In the genomic region with DNA sequence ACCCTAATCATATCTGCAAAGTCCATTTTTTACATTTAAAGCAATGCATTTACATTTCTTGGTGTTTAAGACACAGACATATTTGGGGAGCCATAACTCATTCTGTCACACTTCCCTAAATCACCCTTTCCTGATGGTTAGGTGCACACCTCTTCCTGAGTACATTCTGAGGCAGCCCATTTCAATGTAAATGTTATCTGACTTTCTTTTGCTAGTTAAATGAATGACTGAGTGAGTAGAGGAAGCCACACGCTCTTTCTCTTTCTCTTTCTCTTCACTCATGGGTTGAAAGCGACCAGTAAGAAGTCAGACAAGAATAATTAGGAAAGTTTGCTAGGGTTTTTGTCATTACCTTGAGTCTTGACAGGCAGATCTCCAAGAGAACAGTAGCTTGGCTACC, we compare ENCODE assay signal across 10 cellular contexts.
DNase-seq lines count a peak whose midpoint lies in the region; ATAC-seq, FAIRE-seq and TF ChIP-seq lines count a peak whose summit lies in the region.
"Had no signal": no experiment of that assay in that cellular context is flagged by ENCODE, and none has a peak within 500 bp of the region (broad histone marks: within the 10 kb centered on the region; RNA-seq: fewer than 3 reads in every experiment).

No MANE protein-coding gene starts in this region.

- H3K4me1 Mint-ChIP-seq in activated T-helper 17 cell treated with anti-CD3 and anti-CD28 coated beads, Interleukin-2, amount 50 U/mL, for 72 hours = peaks cover 16% of the 10 kb centered on the region

- no peaks in the 10 kb centered on the region for H3K4me1 ChIP-seq in kidney (ENCODE audit: control insufficient read depth in 1 of 2, insufficient read depth in 1 of 2, low read depth in 1 of 2, low read length in 2 of 2)

- H3K27me3 Mint-ChIP-seq in activated T-helper 17 cell treated with anti-CD3 and anti-CD28 coated beads, Interleukin-2, amount 50 U/mL, for 72 hours = no peaks in the 10 kb centered on the region

- no peak for FAIRE-seq in kidney (lab: Jason Lieb, UNC)

- no peaks in the 10 kb centered on the region for H3K36me3 ChIP-seq in kidney (ENCODE audit: control insufficient read depth in 1 of 2, insufficient read depth in 2 of 2, low read length in 2 of 2)

- H3K4me3 ChIP-seq in kidney (ENCODE audit: low read length in 2 of 2) = no peak overlapping the region

- H3K9ac ChIP-seq in kidney (ENCODE audit: low read length in 2 of 2) = no peak overlapping the region

- DNase-seq in NCI-H1694 (lab: John Stamatoyannopoulos, UW) (no peak), MV-4-11 (lab: John Stamatoyannopoulos, UW) (no peak), kidney (no peak)
- no peak for DNase-seq in stimulated activated CD4-positive, alpha-beta T cell treated with anti-CD3 and anti-CD28 coated beads, Interleukin-1b, Interleukin-23, amount 100 ng/mL, for 48 hours
- DNase-seq: NCI-H69; stimulated activated naive CD4-positive, alpha-beta T cell had no signal

- no peak overlapping the region for H3K27ac Mint-ChIP-seq in activated T-helper 17 cell treated with anti-CD3 and anti-CD28 coated beads, Interleukin-2, amount 50 U/mL, for 72 hours

- H3K27ac ChIP-seq in kidney (ENCODE audit: low read depth in 2 of 2, low read length in 2 of 2) = no peak overlapping the region

- intact Hi-C loops in kidney (cut with DNase I) = no loop called here

- ATAC-seq in GM18519 (IDR thresholded peaks at IDR 0.05; ENCODE audit: low FRiP score, unreplicated experiment) = peak; percentile 90
- ATAC-seq in GM21367 (IDR thresholded peaks at IDR 0.05; ENCODE audit: unreplicated experiment) = peak; percentile 98
- peak; percentile 90 for ATAC-seq in HG03066 (IDR thresholded peaks at IDR 0.05; ENCODE audit: low read depth, unreplicated experiment)
- peak; percentile 80 for ATAC-seq in activated T-helper 17 cell treated with anti-CD3 and anti-CD28 coated beads, Interleukin-2, amount 50 U/mL, for 72 hours (replicated peaks)

- peak overlapping the region; percentile 18 for H3K4me3 Mint-ChIP-seq in activated T-helper 17 cell treated with anti-CD3 and anti-CD28 coated beads, Interleukin-2, amount 50 U/mL, for 72 hours

- H3K9me3 Mint-ChIP-seq in activated T-helper 17 cell treated with anti-CD3 and anti-CD28 coated beads, Interleukin-2, amount 50 U/mL, for 72 hours = peaks cover 4% of the 10 kb centered on the region

- TF ChIP-seq CTCF in kidney (IDR thresholded peaks at IDR 0.05; ENCODE audit: borderline replicate concordance, extremely low read depth, insufficient read depth) = no peak

- H3K36me3 Mint-ChIP-seq in activated T-helper 17 cell treated with anti-CD3 and anti-CD28 coated beads, Interleukin-2, amount 50 U/mL, for 72 hours (ENCODE audit: low read depth) = no peaks in the 10 kb centered on the region

- no peaks in the 10 kb centered on the region for H3K9me3 ChIP-seq in kidney (ENCODE audit: control insufficient read depth in 1 of 2, low read length in 2 of 2)
